In the genomic region with DNA sequence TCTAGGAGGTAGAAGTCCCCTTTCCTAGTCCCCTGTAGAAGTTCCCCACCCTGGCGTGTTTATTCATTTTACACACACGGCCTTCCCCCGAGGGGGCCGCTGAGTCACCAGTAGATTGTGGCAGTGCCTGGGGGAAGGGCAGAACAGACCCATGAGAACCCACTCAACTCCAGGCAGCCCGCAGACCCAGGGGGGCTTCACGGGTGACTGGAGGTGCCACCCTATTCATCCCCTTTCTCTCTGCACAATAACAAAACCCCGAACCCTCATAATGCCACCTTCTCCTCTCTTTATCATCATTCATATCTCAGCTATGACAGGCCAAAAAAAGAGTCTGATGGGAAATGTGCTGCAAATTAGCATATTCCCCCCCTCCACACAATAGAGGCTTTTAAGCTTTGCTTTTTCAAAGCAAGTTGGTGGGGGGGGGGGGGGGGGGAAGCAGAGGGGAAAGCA, we compare ENCODE assay signal across 1 cellular context.
TF ChIP-seq lines count a peak whose summit lies in the region.

No MANE protein-coding gene starts in this region.

TF ChIP-seq in H1, 55 proteins besides CTCF, POLR2A, EP300 and RAD21:
- TF ChIP-seq BACH1 (IDR thresholded peaks at IDR 0.05; ENCODE audit: low read length) (0 out of 2 replicates have a peak, but pooled peaks have one; percentile 23), GABPA (IDR thresholded peaks at IDR 0.05; ENCODE audit: borderline replicate concordance, insufficient read depth, low read length) (no peak), JUND (IDR thresholded peaks at IDR 0.05; ENCODE audit: low read length) (peak; percentile 8; the same call in 1 of the 2 replicates)
